Comparison of ENCODE assay signal across 9 cellular contexts in genomic region chr17:56597495-56597990, GRCh38. TPM values are rescaled to one million over a fixed set of nuclear protein-coding genes. Genes with fewer than 3 reads are reported as not detected.
A peak's percentile ranks its signal among the peaks of the same experiment; 100 is the strongest.
DNase-seq lines count a peak whose midpoint lies in the region; ATAC-seq lines count a peak whose summit lies in the region.
"Had no signal": no experiment of that assay in that cellular context is flagged by ENCODE, and none has a peak within 500 bp of the region (broad histone marks: within the 10 kb centered on the region; RNA-seq: fewer than 3 reads in every experiment).

No MANE protein-coding gene starts in this region.

- intact Hi-C loops in left cardiac atrium (cut with DNase I): no loop called here
- intact Hi-C loops in Right ventricle myocardium superior (cut with DNase I): no loop called here

- ATAC-seq in left cardiac atrium: no peak
- no peak for ATAC-seq in Right ventricle myocardium superior (ENCODE audit: poor library complexity)
- no peak for ATAC-seq in HG02973 (IDR thresholded peaks at IDR 0.05; ENCODE audit: unreplicated experiment)

- peak overlapping the region; percentile 46 for H3K4me3 ChIP-seq in urinary bladder (ENCODE audit: low read depth, low read length)

- 3% methylated on average over 41 of the region's 41 CpGs for WGBS in urinary bladder

- H3K36me3 ChIP-seq in urinary bladder (ENCODE audit: insufficient read depth): no peaks in the 10 kb centered on the region

- no peaks in the 10 kb centered on the region for H3K4me1 ChIP-seq in urinary bladder (ENCODE audit: insufficient read depth)

- no peak overlapping the region for H3K27ac ChIP-seq in urinary bladder (ENCODE audit: low read depth)

- peak; percentile 26 for DNase-seq in left cardiac atrium
- DNase-seq in Right ventricle myocardium superior: no peak
- peak; percentile 14 for DNase-seq in activated CD4-positive, alpha-beta T cell treated with anti-CD3 and anti-CD28 coated beads for 48 hours
- DNase-seq in islet precursor cell: peak; percentile 98
- DNase-seq in AML-193 (lab: John Stamatoyannopoulos, UW): no peak
- no peak for DNase-seq in Ammon's horn (ENCODE audit: low spot score)
- DNase-seq: NCI-H146 had no signal

RNA-seq across cellular contexts. Expression of gene NOG, which starts 4.0 kb away (rescaled TPM):
- total RNA-seq in left cardiac atrium (under 1 TPM; 0.12 to 0.13 TPM), Right ventricle myocardium superior (0.65 TPM), urinary bladder (1.9 TPM)
- polyA plus RNA-seq in urinary bladder: 1.5 TPM

Comparison
In these comparisons a context has a peak if more than half of its experiments do, and no peak if none do; other contexts are left out.
1. DNase-seq: peak in left cardiac atrium (single experiment), activated CD4-positive, alpha-beta T cell treated with anti-CD3 and anti-CD28 coated beads for 48 hours (single experiment) and islet precursor cell (single experiment); none in Right ventricle myocardium superior (single experiment), AML-193 (0 of 2) and Ammon's horn (single experiment).